In genomic region chr13:44305216-44305615, GRCh38 we compare ENCODE assay signal across 1 cellular context.
TF ChIP-seq lines count a peak whose summit lies in the region.

No MANE protein-coding gene starts in this region.

TF ChIP-seq in H1, 55 proteins besides CTCF, POLR2A, EP300 and RAD21:
- TF ChIP-seq GTF2F1 (IDR thresholded peaks at IDR 0.05; ENCODE audit: borderline replicate concordance, low read depth, low read length): no peak
